Comparison of ENCODE assay signal across 1 cellular context in genomic region chr19:45681391-45682015, GRCh38.
A peak's percentile ranks its signal among the peaks of the same experiment; 100 is the strongest.
TF ChIP-seq lines count a peak whose summit lies in the region.

No MANE protein-coding gene starts in this region.

TF ChIP-seq in SK-N-SH, 30 proteins besides CTCF, POLR2A, EP300 and RAD21 (continued from another document):
- no peak for TF ChIP-seq USF2 (IDR thresholded peaks at IDR 0.05; ENCODE audit: borderline replicate concordance, low read depth, low read length)
- no peak for TF ChIP-seq GATA2 (CRISPR knock-in tag; IDR thresholded peaks at IDR 0.05)
- no peak; the same call in 1 of the 2 replicates for TF ChIP-seq NRF1 (IDR thresholded peaks at IDR 0.05; ENCODE audit: low read depth, low read length)
- TF ChIP-seq EZH2phosphoT487 (IDR thresholded peaks at IDR 0.05; ENCODE audit: borderline replicate concordance, low read depth) = no peak
- TF ChIP-seq PBX3 (IDR thresholded peaks at IDR 0.05) = no peak
- TF ChIP-seq MEF2A (IDR thresholded peaks at IDR 0.05; ENCODE audit: borderline replicate concordance, low read depth) = no peak
- no peak for TF ChIP-seq USF1 (IDR thresholded peaks at IDR 0.05; ENCODE audit: borderline replicate concordance, low read depth)
- no peak for TF ChIP-seq FOXM1 (IDR thresholded peaks at IDR 0.05; ENCODE audit: low read depth)
- TF ChIP-seq CHD2 (IDR thresholded peaks at IDR 0.05; ENCODE audit: low read length, partially characterized antibody) = no peak
- TF ChIP-seq REST (IDR thresholded peaks at IDR 0.05; ENCODE audit: low read depth, low read length) = no peak
- TF ChIP-seq TAF1 (IDR thresholded peaks at IDR 0.05; ENCODE audit: borderline replicate concordance, low read depth, low read length) = no peak
- TF ChIP-seq SIN3A (IDR thresholded peaks at IDR 0.05; ENCODE audit: borderline replicate concordance, low read depth, low read length) = peak; percentile 64; the same call in 1 of the 2 replicates
- TF ChIP-seq TCF12 (IDR thresholded peaks at IDR 0.05) = no peak
- no peak for TF ChIP-seq FOSL2 (IDR thresholded peaks at IDR 0.05; ENCODE audit: borderline replicate concordance, low read depth)
- no peak for TF ChIP-seq GABPA (IDR thresholded peaks at IDR 0.05; ENCODE audit: low read depth)
- peak; percentile 57; the same call in 1 of the 2 replicates for TF ChIP-seq ELF1 (IDR thresholded peaks at IDR 0.05)
- TF ChIP-seq RCOR1 (IDR thresholded peaks at IDR 0.05; ENCODE audit: low read length) = peak; percentile 33; the same call in 1 of the 2 replicates
- no peak for TF ChIP-seq IRF3 (IDR thresholded peaks at IDR 0.05; ENCODE audit: low read depth, low read length)
